ENCODE assay signal across 8 cellular contexts in the genomic region with DNA sequence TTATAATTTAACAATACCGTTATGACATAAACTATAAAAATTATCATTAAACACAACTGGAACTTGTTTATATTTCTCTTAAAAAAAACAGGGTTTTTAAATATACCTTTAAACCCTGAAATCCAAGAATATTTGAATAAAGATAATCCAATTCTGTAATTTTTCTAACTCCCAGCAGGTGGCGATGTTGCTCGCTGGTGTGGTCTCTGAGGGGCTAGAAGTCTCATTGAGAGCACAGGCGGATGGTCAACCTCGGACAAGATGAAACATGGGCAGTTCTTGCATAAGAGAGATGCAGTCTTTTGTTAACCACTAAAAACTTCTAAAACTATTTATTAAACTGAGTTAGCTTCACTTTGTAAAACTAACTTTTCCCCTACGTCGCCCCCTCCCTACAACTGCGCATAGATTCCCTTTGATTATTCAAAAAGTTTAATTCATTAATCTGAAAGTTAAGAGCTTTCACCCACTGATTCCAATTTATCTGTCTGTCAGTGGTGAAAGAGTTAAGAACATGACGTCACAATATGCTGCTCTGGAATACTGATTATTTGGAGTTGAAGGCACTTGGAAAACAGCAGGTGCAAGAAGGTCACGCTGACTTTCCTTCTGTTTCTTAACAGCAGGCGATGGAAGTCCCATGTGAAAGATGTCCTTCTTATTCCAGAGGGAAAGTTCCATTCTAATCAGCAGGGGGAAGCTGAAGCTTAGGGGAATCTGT. TPM values are rescaled to one million over a fixed set of nuclear protein-coding genes. Genes with fewer than 3 reads are reported as not detected.
DNase-seq lines count a peak whose midpoint lies in the region; ATAC-seq and TF ChIP-seq lines count a peak whose summit lies in the region.

No MANE protein-coding gene starts in this region.

- no peaks in the 10 kb centered on the region for H3K36me3 Mint-ChIP-seq in immature natural killer cell

- H3F3A ChIP-seq in SK-N-SH (replicated peaks; ENCODE audit: insufficient read depth): no peaks in the 10 kb centered on the region

- POLR2A ChIA-PET in SK-N-SH (lab: Yijun Ruan, JAX): no interaction called here

- H3K27me3 ChIP-seq in SK-N-SH (ENCODE audit: insufficient read depth): no peaks in the 10 kb centered on the region

- CTCF ChIA-PET in SK-N-SH (lab: Yijun Ruan, JAX): interaction anchor here (0.7 to 6.2 kb wide), 22 partner anchors 9 to 531 kb away, joined by 3 to 75 read pairs (median 3); no protein-coding TSS in a partner anchor

- in situ Hi-C loops in G401 (cut with HindIII; ENCODE audit: low sequenced_read_pairs): no loop called here

- no peak overlapping the region for H2AFZ ChIP-seq in SK-N-SH (ENCODE audit: low read depth)

- TF ChIP-seq RAD21 in Ishikawa (IDR thresholded peaks at IDR 0.05; ENCODE audit: low read depth) (peak; percentile 84), SK-N-SH (IDR thresholded peaks at IDR 0.05; ENCODE audit: low read length) (peak; percentile 91)

- H3K4me3 Mint-ChIP-seq in immature natural killer cell: no peak overlapping the region

- H3K9me2 ChIP-seq in SK-N-SH: no peaks in the 10 kb centered on the region

- H3K4me1 Mint-ChIP-seq in immature natural killer cell: no peaks in the 10 kb centered on the region

- H3K9me3 ChIP-seq in SK-N-SH: no peaks in the 10 kb centered on the region

- H3K9ac ChIP-seq in SK-N-SH: no peak overlapping the region

- DNase-seq in G401 (ENCODE audit: low spot score): peak; percentile 96
- peak; percentile 59 for DNase-seq in SK-N-SH
- peak; percentile 75 to 84 for DNase-seq in cardiac fibroblast (ENCODE audit: low read depth in 2 of 2)
- peak; percentile 3 to 14 (median 13) for DNase-seq in immature natural killer cell
- DNase-seq in stimulated activated CD4-positive, alpha-beta T cell treated with anti-CD3 and anti-CD28 coated beads, Interleukin-15, amount 100 ng/mL, for 48 hours (ENCODE audit: low read depth in 2 of 2): peak; percentile 4 to 14
- DNase-seq in amniotic stem cell (lab: John Stamatoyannopoulos, UW): no peak

- no peaks in the 10 kb centered on the region for H3K79me2 ChIP-seq in SK-N-SH (ENCODE audit: insufficient read depth)

- no peak for ATAC-seq in HG03196 (IDR thresholded peaks at IDR 0.05; ENCODE audit: unreplicated experiment)

- 46% methylated on average over 11 of the region's 11 CpGs for WGBS in SK-N-SH (ENCODE audit: low lambda C conversion rate)

- H3K9me3 Mint-ChIP-seq in immature natural killer cell: no peaks in the 10 kb centered on the region

- H3K36me3 ChIP-seq in SK-N-SH (replicated peaks in 1 of 2; ENCODE audit: control insufficient read depth in 1 of 2, insufficient read depth in 2 of 2, low read length in 1 of 2): no peaks in the 10 kb centered on the region

- no peaks in the 10 kb centered on the region for H4K20me1 ChIP-seq in SK-N-SH (ENCODE audit: insufficient read depth)

- peaks cover 0 to 4% (median 0%) of the 10 kb centered on the region in 3 donors for H3K27me3 Mint-ChIP-seq in immature natural killer cell (ENCODE audit: low read depth in 3 of 3)

- H3K4me2 ChIP-seq in SK-N-SH: no peak overlapping the region

- TF ChIP-seq CTCF in SK-N-SH (IDR thresholded peaks at IDR 0.05): peak; percentile 90
- peak; percentile 59 for TF ChIP-seq CTCF in cardiac fibroblast (IDR thresholded peaks at IDR 0.05; ENCODE audit: low read depth, low read length)

- H3K4me3 ChIP-seq in SK-N-SH (ENCODE audit: low read depth in 2 of 2, low read length in 1 of 2) (no peak overlapping the region), cardiac fibroblast (replicated peaks in 1 of 2; ENCODE audit: low read depth in 2 of 2, low read length in 2 of 2) (no peak overlapping the region)

- H3K27ac Mint-ChIP-seq in immature natural killer cell: no peak overlapping the region

- no peak for TF ChIP-seq EP300 in Ishikawa (IDR thresholded peaks at IDR 0.05; ENCODE audit: borderline replicate concordance)
- TF ChIP-seq EP300 in SK-N-SH (IDR thresholded peaks at IDR 0.05; ENCODE audit: borderline replicate concordance in 1 of 2, low read depth in 1 of 2, low read length in 1 of 2): no peak

- no peaks in the 10 kb centered on the region for H3K4me1 ChIP-seq in SK-N-SH (ENCODE audit: control insufficient read depth in 1 of 2, insufficient read depth in 2 of 2, low read depth in 1 of 2, low read length in 1 of 2)

- H3K27ac ChIP-seq in SK-N-SH (ENCODE audit: low read depth in 2 of 2, low read length in 1 of 2): no peak overlapping the region

TF ChIP-seq in Ishikawa, 13 proteins besides CTCF, POLR2A, EP300 and RAD21 (continues in another document):
- TF ChIP-seq, protein P1, sequence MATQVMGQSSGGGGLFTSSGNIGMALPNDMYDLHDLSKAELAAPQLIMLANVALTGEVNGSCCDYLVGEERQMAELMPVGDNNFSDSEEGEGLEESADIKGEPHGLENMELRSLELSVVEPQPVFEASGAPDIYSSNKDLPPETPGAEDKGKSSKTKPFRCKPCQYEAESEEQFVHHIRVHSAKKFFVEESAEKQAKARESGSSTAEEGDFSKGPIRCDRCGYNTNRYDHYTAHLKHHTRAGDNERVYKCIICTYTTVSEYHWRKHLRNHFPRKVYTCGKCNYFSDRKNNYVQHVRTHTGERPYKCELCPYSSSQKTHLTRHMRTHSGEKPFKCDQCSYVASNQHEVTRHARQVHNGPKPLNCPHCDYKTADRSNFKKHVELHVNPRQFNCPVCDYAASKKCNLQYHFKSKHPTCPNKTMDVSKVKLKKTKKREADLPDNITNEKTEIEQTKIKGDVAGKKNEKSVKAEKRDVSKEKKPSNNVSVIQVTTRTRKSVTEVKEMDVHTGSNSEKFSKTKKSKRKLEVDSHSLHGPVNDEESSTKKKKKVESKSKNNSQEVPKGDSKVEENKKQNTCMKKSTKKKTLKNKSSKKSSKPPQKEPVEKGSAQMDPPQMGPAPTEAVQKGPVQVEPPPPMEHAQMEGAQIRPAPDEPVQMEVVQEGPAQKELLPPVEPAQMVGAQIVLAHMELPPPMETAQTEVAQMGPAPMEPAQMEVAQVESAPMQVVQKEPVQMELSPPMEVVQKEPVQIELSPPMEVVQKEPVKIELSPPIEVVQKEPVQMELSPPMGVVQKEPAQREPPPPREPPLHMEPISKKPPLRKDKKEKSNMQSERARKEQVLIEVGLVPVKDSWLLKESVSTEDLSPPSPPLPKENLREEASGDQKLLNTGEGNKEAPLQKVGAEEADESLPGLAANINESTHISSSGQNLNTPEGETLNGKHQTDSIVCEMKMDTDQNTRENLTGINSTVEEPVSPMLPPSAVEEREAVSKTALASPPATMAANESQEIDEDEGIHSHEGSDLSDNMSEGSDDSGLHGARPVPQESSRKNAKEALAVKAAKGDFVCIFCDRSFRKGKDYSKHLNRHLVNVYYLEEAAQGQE (IDR thresholded peaks at IDR 0.05; ENCODE audit: low read depth): no peak
- TF ChIP-seq TEAD4 (IDR thresholded peaks at IDR 0.05): no peak
- TF ChIP-seq, protein P2, sequence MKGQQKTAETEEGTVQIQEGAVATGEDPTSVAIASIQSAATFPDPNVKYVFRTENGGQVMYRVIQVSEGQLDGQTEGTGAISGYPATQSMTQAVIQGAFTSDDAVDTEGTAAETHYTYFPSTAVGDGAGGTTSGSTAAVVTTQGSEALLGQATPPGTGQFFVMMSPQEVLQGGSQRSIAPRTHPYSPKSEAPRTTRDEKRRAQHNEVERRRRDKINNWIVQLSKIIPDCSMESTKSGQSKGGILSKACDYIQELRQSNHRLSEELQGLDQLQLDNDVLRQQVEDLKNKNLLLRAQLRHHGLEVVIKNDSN (IDR thresholded peaks at IDR 0.05): no peak
- no peak for TF ChIP-seq FOXM1 (IDR thresholded peaks at IDR 0.05; ENCODE audit: borderline replicate concordance, low read depth)
- no peak for TF ChIP-seq ZBTB7A (IDR thresholded peaks at IDR 0.05; ENCODE audit: low read depth)
- no peak for TF ChIP-seq CREB1 (IDR thresholded peaks at IDR 0.05; ENCODE audit: low read depth)

TF ChIP-seq in SK-N-SH, 30 proteins besides CTCF, POLR2A, EP300 and RAD21:
- TF ChIP-seq SMC3 (IDR thresholded peaks at IDR 0.05; ENCODE audit: low read depth, low read length) (peak; percentile 75), FOXJ3 (CRISPR knock-in tag; IDR thresholded peaks at IDR 0.05) (no peak)

RNA-seq across cellular contexts. Expression of gene DMP1, which starts 29.5 kb away (rescaled TPM):
- not detected in 2 replicates for total RNA-seq in G401 (2014; rRNA removed; shearing (Covaris generic))
- polyA plus RNA-seq in SK-N-SH (2012; rRNA removed) (not detected in 2 replicates), immature natural killer cell (not detected)
- polyA plus RNA-seq in SK-N-SH (2012; cell fraction: cytosol; rRNA removed): not detected in 2 replicates
- not detected in 2 replicates for polyA plus RNA-seq in SK-N-SH (2012; cell fraction: nucleus; rRNA removed)
